In the genomic region with DNA sequence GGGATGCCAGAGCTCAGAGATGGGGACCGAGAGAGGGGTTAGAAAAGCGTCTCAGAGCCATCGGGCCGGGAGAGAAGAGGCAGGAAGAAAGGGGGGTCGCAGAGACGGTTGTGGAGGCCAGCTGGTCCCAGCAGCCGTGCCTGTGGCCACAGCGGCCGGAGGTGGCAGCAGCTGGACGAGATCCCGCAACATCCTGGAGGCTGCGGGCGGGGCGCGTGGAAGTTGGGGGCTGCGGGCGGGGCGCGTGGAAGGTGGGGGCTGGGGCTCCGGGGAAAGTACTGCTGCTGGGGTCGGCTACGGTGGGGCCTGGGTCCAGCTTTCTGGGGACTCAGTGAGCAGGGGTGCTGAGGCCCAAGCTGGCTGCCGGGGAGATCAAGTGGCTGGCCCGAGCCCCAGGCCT, we compare ENCODE assay signal across 11 cellular contexts.
"Had no signal": no experiment of that assay in that cellular context is flagged by ENCODE, and none has a peak within 500 bp of the region (broad histone marks: within the 10 kb centered on the region; RNA-seq: fewer than 3 reads in every experiment).

No MANE protein-coding gene starts in this region.

- H3K27ac Mint-ChIP-seq: activated naive CD4-positive, alpha-beta T cell treated with anti-CD3 and anti-CD28 coated beads for 36 hours; activated T-helper 17 cell treated with anti-CD3 and anti-CD28 coated beads, Interleukin-2, amount 50 U/mL, for 72 hours; stimulated activated naive B cell treated with anti-CD40 and anti-IgM and Interleukin-4, amounts not matched to agents 10 μg/mL and 1 μg/mL and 100 μg/mL, for 72 hours had no signal

- H3K9me3 ChIP-seq: thyroid gland had no signal

- H3K36me3 ChIP-seq: thyroid gland had no signal

- H3K4me1 Mint-ChIP-seq: activated T-helper 17 cell treated with anti-CD3 and anti-CD28 coated beads, Interleukin-2, amount 50 U/mL, for 72 hours had no signal

- H3K9me3 Mint-ChIP-seq: activated naive CD4-positive, alpha-beta T cell treated with anti-CD3 and anti-CD28 coated beads for 36 hours; activated T-helper 17 cell treated with anti-CD3 and anti-CD28 coated beads, Interleukin-2, amount 50 U/mL, for 72 hours; stimulated activated naive B cell treated with anti-CD40 and anti-IgM and Interleukin-4, amounts not matched to agents 10 μg/mL and 1 μg/mL and 100 μg/mL, for 72 hours had no signal

- ATAC-seq: activated T-helper 17 cell treated with anti-CD3 and anti-CD28 coated beads, Interleukin-2, amount 50 U/mL, for 72 hours; stimulated activated naive B cell treated with anti-CD40 and anti-IgM and Interleukin-4, amounts not matched to agents 10 μg/mL and 1 μg/mL and 100 μg/mL, for 72 hours had no signal

- DNase-seq: activated CD4-positive, CD25-positive, alpha-beta regulatory T cell treated with anti-CD3 and anti-CD28 coated beads, Interleukin-2, amount 50 U/mL, for 72 hours; activated naive CD4-positive, alpha-beta T cell treated with anti-CD3 and anti-CD28 coated beads for 36 hours; activated T-cell treated with anti-CD3 and anti-CD28 coated beads for 4 hours; amygdala; dorsolateral prefrontal cortex; hypothalamus; kidney glomerular epithelial cell; retina; stimulated activated naive B cell treated with anti-CD40 and anti-IgM and Interleukin-4, amounts not matched to agents 10 μg/mL and 1 μg/mL and 100 μg/mL, for 72 hours; thyroid gland had no signal

- H3K4me3 ChIP-seq: dorsolateral prefrontal cortex, thyroid gland had no signal

- H3K27me3 ChIP-seq: dorsolateral prefrontal cortex, thyroid gland had no signal

- H3K36me3 Mint-ChIP-seq: stimulated activated naive B cell treated with anti-CD40 and anti-IgM and Interleukin-4, amounts not matched to agents 10 μg/mL and 1 μg/mL and 100 μg/mL, for 72 hours had no signal

- H3K27ac ChIP-seq: dorsolateral prefrontal cortex, thyroid gland had no signal

- H3K4me3 Mint-ChIP-seq: activated naive CD4-positive, alpha-beta T cell treated with anti-CD3 and anti-CD28 coated beads for 36 hours; activated T-helper 17 cell treated with anti-CD3 and anti-CD28 coated beads, Interleukin-2, amount 50 U/mL, for 72 hours; stimulated activated naive B cell treated with anti-CD40 and anti-IgM and Interleukin-4, amounts not matched to agents 10 μg/mL and 1 μg/mL and 100 μg/mL, for 72 hours had no signal
